ENCODE assay signal across 1 cellular context in the genomic region with DNA sequence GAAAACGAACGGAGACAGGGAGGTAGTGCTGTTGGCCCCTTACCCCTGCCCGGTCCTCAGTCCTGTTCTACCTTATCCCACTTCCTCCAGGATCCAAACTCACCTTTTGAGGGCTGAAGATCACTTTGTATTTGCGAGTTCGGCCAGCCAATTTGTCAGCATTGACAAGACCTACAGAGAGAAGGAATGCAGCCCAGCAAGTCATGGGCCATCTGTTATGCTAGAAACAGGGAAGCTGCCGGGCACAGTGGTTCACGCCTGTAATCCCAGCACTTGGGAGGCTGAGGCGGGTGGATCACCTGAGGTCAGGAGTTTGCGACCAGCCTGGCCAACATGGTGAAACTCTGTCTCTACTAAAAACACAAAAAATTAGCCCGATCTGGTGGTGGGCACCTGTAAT. TPM values are rescaled to one million over a fixed set of nuclear protein-coding genes. Genes with fewer than 3 reads are reported as not detected.
"Had no signal": no experiment of that assay in that cellular context is flagged by ENCODE, and none has a peak within 500 bp of the region (broad histone marks: within the 10 kb centered on the region; RNA-seq: fewer than 3 reads in every experiment).

No MANE protein-coding gene starts in this region.

RNA-seq across cellular contexts. Expression of a gene that starts 59.0 kb away (rescaled TPM):
- total RNA-seq: H4 had no signal
